1 cellular context compared by ENCODE assay signal in the genomic region with DNA sequence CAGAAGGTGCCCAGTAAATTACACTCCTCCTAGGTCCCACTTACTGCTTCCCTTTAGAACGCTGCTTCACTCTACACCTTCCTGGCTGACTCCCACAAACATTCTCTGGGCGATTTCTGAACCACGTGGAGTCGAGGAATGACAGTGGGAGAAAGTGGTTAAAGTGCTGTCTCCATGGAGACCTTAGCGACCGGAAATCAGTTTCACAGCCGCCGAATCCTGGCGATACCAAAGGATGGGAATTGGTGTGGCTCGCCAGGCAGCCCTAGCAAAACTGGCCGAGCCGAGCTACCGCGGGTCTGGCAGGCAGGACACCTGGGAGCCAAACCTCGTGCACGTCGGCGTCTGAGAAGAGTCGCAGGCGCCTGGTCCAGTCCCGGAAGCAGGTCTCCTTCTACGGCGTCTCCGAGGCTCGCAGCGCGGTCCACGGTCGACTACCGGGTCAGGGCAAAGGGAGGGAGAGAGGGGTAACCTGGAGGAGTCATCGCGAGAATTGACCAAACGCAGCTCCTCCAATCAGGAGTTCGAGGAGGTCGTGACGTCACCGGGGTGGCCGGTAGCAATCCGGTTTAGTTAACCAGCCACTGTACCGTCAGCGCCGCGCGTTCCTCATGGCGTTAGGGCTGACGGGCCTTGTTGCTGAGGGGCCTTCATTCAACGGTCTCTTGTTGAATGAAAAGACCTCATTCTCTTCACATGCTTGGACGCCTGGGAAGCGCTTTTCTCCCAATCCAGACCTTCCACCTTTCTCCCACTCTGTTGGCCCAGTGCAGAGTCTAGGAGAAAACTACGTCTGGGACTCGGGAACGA.
A peak's percentile ranks its signal among the peaks of the same experiment; 100 is the strongest.
TF ChIP-seq lines count a peak whose summit lies in the region.

A gene with protein sequence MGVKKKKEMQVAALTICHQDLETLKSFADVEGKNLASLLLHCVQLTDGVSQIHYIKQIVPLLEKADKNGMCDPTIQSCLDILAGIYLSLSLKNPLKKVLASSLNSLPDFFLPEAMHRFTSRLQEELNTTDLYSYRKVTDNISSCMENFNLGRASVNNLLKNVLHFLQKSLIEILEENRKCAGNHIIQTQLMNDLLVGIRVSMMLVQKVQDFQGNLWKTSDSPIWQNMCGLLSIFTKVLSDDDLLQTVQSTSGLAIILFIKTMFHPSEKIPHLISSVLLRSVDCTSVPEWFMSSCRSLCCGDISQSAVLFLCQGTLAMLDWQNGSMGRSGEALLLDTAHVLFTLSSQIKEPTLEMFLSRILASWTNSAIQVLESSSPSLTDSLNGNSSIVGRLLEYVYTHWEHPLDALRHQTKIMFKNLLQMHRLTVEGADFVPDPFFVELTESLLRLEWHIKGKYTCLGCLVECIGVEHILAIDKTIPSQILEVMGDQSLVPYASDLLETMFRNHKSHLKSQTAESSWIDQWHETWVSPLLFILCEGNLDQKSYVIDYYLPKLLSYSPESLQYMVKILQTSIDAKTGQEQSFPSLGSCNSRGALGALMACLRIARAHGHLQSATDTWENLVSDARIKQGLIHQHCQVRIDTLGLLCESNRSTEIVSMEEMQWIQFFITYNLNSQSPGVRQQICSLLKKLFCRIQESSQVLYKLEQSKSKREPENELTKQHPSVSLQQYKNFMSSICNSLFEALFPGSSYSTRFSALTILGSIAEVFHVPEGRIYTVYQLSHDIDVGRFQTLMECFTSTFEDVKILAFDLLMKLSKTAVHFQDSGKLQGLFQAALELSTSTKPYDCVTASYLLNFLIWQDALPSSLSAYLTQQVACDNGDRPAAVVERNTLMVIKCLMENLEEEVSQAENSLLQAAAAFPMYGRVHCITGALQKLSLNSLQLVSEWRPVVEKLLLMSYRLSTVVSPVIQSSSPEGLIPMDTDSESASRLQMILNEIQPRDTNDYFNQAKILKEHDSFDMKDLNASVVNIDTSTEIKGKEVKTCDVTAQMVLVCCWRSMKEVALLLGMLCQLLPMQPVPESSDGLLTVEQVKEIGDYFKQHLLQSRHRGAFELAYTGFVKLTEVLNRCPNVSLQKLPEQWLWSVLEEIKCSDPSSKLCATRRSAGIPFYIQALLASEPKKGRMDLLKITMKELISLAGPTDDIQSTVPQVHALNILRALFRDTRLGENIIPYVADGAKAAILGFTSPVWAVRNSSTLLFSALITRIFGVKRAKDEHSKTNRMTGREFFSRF (N-terminal part only) (minus strand): TSS at position 436 of the 810 bp plus-strand sequence. CDS start 3,646 bp downstream, outside the sequence.

TF ChIP-seq in HepG2, 621 proteins besides CTCF, POLR2A, EP300 and RAD21 (continued from another document and continues in another):
- TF ChIP-seq ZBTB2 (CRISPR knock-in tag; IDR thresholded peaks at IDR 0.05; ENCODE audit: low read depth) = peak; percentile 79
- TF ChIP-seq, protein P1, sequence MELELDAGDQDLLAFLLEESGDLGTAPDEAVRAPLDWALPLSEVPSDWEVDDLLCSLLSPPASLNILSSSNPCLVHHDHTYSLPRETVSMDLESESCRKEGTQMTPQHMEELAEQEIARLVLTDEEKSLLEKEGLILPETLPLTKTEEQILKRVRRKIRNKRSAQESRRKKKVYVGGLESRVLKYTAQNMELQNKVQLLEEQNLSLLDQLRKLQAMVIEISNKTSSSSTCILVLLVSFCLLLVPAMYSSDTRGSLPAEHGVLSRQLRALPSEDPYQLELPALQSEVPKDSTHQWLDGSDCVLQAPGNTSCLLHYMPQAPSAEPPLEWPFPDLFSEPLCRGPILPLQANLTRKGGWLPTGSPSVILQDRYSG (CRISPR knock-in tag; IDR thresholded peaks at IDR 0.05) = 0 out of 2 replicates have a peak, but pooled peaks have one; percentile 37
- TF ChIP-seq ZBED4 (CRISPR knock-in tag; IDR thresholded peaks at IDR 0.05; ENCODE audit: borderline replicate concordance) = peak; percentile 85
- peak; percentile 87 for TF ChIP-seq ERF (CRISPR knock-in tag; IDR thresholded peaks at IDR 0.05)
- no peak for TF ChIP-seq ZNF432 (CRISPR knock-in tag; IDR thresholded peaks at IDR 0.05; ENCODE audit: borderline replicate concordance)
- TF ChIP-seq ZMYM4 (CRISPR knock-in tag; IDR thresholded peaks at IDR 0.05) = peak; percentile 99
- TF ChIP-seq ZBTB7B (CRISPR knock-in tag; IDR thresholded peaks at IDR 0.05) = 0 out of 2 replicates have a peak, but pooled peaks have one; percentile 18
- peak; percentile 87; the same call in 1 of the 2 replicates for TF ChIP-seq SMAD3 (CRISPR knock-in tag; IDR thresholded peaks at IDR 0.05)
- TF ChIP-seq ZNF672 (CRISPR knock-in tag; IDR thresholded peaks at IDR 0.05) = no peak
- no peak for TF ChIP-seq ZFP37 (CRISPR knock-in tag; IDR thresholded peaks at IDR 0.05; ENCODE audit: borderline replicate concordance)
- peak; percentile 98 for TF ChIP-seq PHF20 (CRISPR knock-in tag; IDR thresholded peaks at IDR 0.05)
- no peak for TF ChIP-seq MAF1 (CRISPR knock-in tag; IDR thresholded peaks at IDR 0.05; ENCODE audit: borderline replicate concordance)
- TF ChIP-seq HNRNPK (IDR thresholded peaks at IDR 0.05; ENCODE audit: low read depth, low read length, poor library complexity, severe bottlenecking) = no peak
- TF ChIP-seq TFE3 (CRISPR knock-in tag; IDR thresholded peaks at IDR 0.05) = peak; percentile 34; the same call in 1 of the 2 replicates
- TF ChIP-seq ZNF160 (CRISPR knock-in tag; IDR thresholded peaks at IDR 0.05) = peak; percentile 38; the same call in 1 of the 2 replicates
- peak; percentile 74; the same call in 1 of the 2 replicates for TF ChIP-seq ZNF782 (CRISPR knock-in tag; IDR thresholded peaks at IDR 0.05; ENCODE audit: borderline replicate concordance)
- no peak for TF ChIP-seq HHEX (CRISPR knock-in tag; IDR thresholded peaks at IDR 0.05)
- TF ChIP-seq MIXL1 (CRISPR knock-in tag; IDR thresholded peaks at IDR 0.05) = peak; percentile 77; the same call in 1 of the 2 replicates
- no peak; the same call in 1 of the 2 replicates for TF ChIP-seq NR1H2 (CRISPR knock-in tag; IDR thresholded peaks at IDR 0.05; ENCODE audit: borderline replicate concordance, low read depth)
- TF ChIP-seq HMG20B (CRISPR knock-in tag; conservative IDR thresholded peaks at IDR 0.05) = 0 out of 2 replicates have a peak, but pooled peaks have one; percentile 9
- TF ChIP-seq MAFK (conservative IDR thresholded peaks at IDR 0.05 in 1 of 2, IDR thresholded peaks at IDR 0.05 in 1 of 2; ENCODE audit: low read length in 2 of 2) = no peak
- TF ChIP-seq, protein P2, sequence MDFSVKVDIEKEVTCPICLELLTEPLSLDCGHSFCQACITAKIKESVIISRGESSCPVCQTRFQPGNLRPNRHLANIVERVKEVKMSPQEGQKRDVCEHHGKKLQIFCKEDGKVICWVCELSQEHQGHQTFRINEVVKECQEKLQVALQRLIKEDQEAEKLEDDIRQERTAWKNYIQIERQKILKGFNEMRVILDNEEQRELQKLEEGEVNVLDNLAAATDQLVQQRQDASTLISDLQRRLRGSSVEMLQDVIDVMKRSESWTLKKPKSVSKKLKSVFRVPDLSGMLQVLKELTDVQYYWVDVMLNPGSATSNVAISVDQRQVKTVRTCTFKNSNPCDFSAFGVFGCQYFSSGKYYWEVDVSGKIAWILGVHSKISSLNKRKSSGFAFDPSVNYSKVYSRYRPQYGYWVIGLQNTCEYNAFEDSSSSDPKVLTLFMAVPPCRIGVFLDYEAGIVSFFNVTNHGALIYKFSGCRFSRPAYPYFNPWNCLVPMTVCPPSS (IDR thresholded peaks at IDR 0.05) = no peak
- TF ChIP-seq ZFP1 (CRISPR knock-in tag; IDR thresholded peaks at IDR 0.05) = peak; percentile 75; the same call in 1 of the 2 replicates
- TF ChIP-seq NFYB (CRISPR knock-in tag; IDR thresholded peaks at IDR 0.05) = peak; percentile 99
- no peak for TF ChIP-seq ZNF670 (CRISPR knock-in tag; IDR thresholded peaks at IDR 0.05; ENCODE audit: borderline replicate concordance)
- TF ChIP-seq NAIF1 (CRISPR knock-in tag; IDR thresholded peaks at IDR 0.05; ENCODE audit: borderline replicate concordance) = peak; percentile 87; the same call in 1 of the 2 replicates
- TF ChIP-seq RERE (CRISPR knock-in tag; IDR thresholded peaks at IDR 0.05; ENCODE audit: low read depth) = no peak; the same call in 1 of the 2 replicates
- no peak for TF ChIP-seq TCF12 (IDR thresholded peaks at IDR 0.05)
- no peak for TF ChIP-seq TCF12 (CRISPR knock-in tag; IDR thresholded peaks at IDR 0.05)
- TF ChIP-seq PAWR (CRISPR knock-in tag; IDR thresholded peaks at IDR 0.05; ENCODE audit: borderline replicate concordance) = no peak; the same call in 1 of the 2 replicates
- TF ChIP-seq ZNF460 (CRISPR knock-in tag; IDR thresholded peaks at IDR 0.05; ENCODE audit: borderline replicate concordance) = no peak; the same call in 1 of the 2 replicates
